Comparison of ENCODE assay signal across 20 cellular contexts in genomic region chr11:15883349-15883961, GRCh38.
DNase-seq lines count a peak whose midpoint lies in the region; ATAC-seq and TF ChIP-seq lines count a peak whose summit lies in the region.
"Had no signal": no experiment of that assay in that cellular context is flagged by ENCODE, and none has a peak within 500 bp of the region (broad histone marks: within the 10 kb centered on the region; RNA-seq: fewer than 3 reads in every experiment).

No MANE protein-coding gene starts in this region.

- H3K27me3 Mint-ChIP-seq in naive thymus-derived CD8-positive, alpha-beta T cell = peaks cover 0 to 32% (median 2%) of the 10 kb centered on the region in 5 donors

- no peaks in the 10 kb centered on the region for H3K9me3 ChIP-seq in esophagus muscularis mucosa
- H3K9me3 ChIP-seq in PC-3 (ENCODE audit: low read length) = no peaks in the 10 kb centered on the region
- H3K9me3 ChIP-seq: mucosa of descending colon had no signal

- no peaks in the 10 kb centered on the region for H3F3A ChIP-seq in PC-3 (ENCODE audit: low read length, unreplicated experiment)

- H3K27ac ChIP-seq in esophagus muscularis mucosa (replicated peaks in 1 of 4) (peak overlapping the region in 3 of 4 donors; percentile 7 to 35 (median 16)), PC-3 (ENCODE audit: low read length) (no peak overlapping the region)
- H3K27ac ChIP-seq: SK-N-MC had no signal

- H3K9me2 ChIP-seq in PC-3 (replicated peaks; ENCODE audit: low read length) = no peaks in the 10 kb centered on the region

- TF ChIP-seq CTCF in esophagus muscularis mucosa (IDR thresholded peaks at IDR 0.05) (no peak), PC-3 (conservative IDR thresholded peaks at IDR 0.05; ENCODE audit: low read depth, low read length) (no peak)

- H3K4me2 ChIP-seq in PC-3 (ENCODE audit: low read length) = no peak overlapping the region

- BruUV-seq in PC-3 (replicated peaks; lab: Mats Ljungman, UMichigan) = no TSS peak

- no peaks in the 10 kb centered on the region for H3K4me1 Mint-ChIP-seq in naive thymus-derived CD8-positive, alpha-beta T cell

- intact Hi-C loops in esophagus muscularis mucosa (cut with DNase I) (no loop called here), left ventricle myocardium superior (cut with micrococcal nuclease) (no loop called here), sciatic nerve (cut with DNase I) (no loop called here), PC-3 (cut with micrococcal nuclease) (no loop called here)

- H3K27ac Mint-ChIP-seq in naive thymus-derived CD8-positive, alpha-beta T cell = no peak overlapping the region
- H3K27ac Mint-ChIP-seq: CD14-positive monocyte had no signal

- H3K36me3 Mint-ChIP-seq in naive thymus-derived CD8-positive, alpha-beta T cell = no peaks in the 10 kb centered on the region
- H3K36me3 Mint-ChIP-seq: CD14-positive monocyte had no signal

- H3K36me3 ChIP-seq in esophagus muscularis mucosa = no peaks in the 10 kb centered on the region
- H3K36me3 ChIP-seq in PC-3 (ENCODE audit: low read depth, low read length) = no peaks in the 10 kb centered on the region

- H2AFZ ChIP-seq in PC-3 (ENCODE audit: low read length) = no peak overlapping the region

- H3K9me3 Mint-ChIP-seq in naive thymus-derived CD8-positive, alpha-beta T cell = peaks cover 0 to 8% (median 0%) of the 10 kb centered on the region in 9 donors

- CTCF ChIA-PET in PC-3 (lab: Charles Lee) = no interaction called here

- H3K4me3 ChIP-seq in esophagus muscularis mucosa (no peak overlapping the region), PC-3 (ENCODE audit: low read length) (no peak overlapping the region)
- H3K4me3 ChIP-seq: mucosa of descending colon, SK-N-MC had no signal

- POLR2A ChIA-PET in PC-3 (lab: Charles Lee; ENCODE audit: unreplicated experiment) = no interaction called here
- POLR2A ChIA-PET in naive thymus-derived CD8-positive, alpha-beta T cell (lab: Charles Lee) = no interaction called here

- TF ChIP-seq EP300 in esophagus muscularis mucosa (IDR thresholded peaks at IDR 0.05) = no peak

- DNase-seq in esophagus muscularis mucosa (ENCODE audit: extremely low spot score) (no peak), left ventricle myocardium superior (no peak), sciatic nerve (ENCODE audit: low spot score) (no peak), NCI-H774 (lab: John Stamatoyannopoulos, UW) (no peak), PC-3 (no peak), OCI-M2 (lab: John Stamatoyannopoulos, UW; ENCODE audit: unreplicated experiment) (no peak)
- no peak for DNase-seq in naive thymus-derived CD8-positive, alpha-beta T cell
- DNase-seq: activated gamma-delta T cell treated with Interleukin-2 at 50 U/mL for 16 hours; activated T-cell treated with anti-CD3 and anti-CD28 coated beads, Interleukin-2, amount 50 U/mL, for 1 hour; central memory CD4-positive, alpha-beta T cell; dermis blood vessel endothelial cell; Kasumi-1; mucosa of descending colon; MV-4-11; NCI-H1694; NCI-H524; posterior cingulate gyrus; T-helper 2 cell had no signal

- H3K4me1 ChIP-seq in esophagus muscularis mucosa = peaks cover 15 to 27% (median 25%) of the 10 kb centered on the region in 4 donors
- no peaks in the 10 kb centered on the region for H3K4me1 ChIP-seq in PC-3 (ENCODE audit: insufficient read depth, low read length)

- WGBS in esophagus muscularis mucosa = 31% methylated on average over 7 of the region's 7 CpGs

- H3K27me3 ChIP-seq in esophagus muscularis mucosa = no peaks in the 10 kb centered on the region
- no peaks in the 10 kb centered on the region; the same call in 1 of the 2 replicates for H3K27me3 ChIP-seq in PC-3 (ENCODE audit: low read length)

- H4K20me1 ChIP-seq in PC-3 (ENCODE audit: low read length) = no peaks in the 10 kb centered on the region

- ATAC-seq in left ventricle myocardium superior (peak; percentile 67), sciatic nerve (peak; percentile 26), PC-3 (no peak)
- ATAC-seq in naive thymus-derived CD8-positive, alpha-beta T cell = no peak
- ATAC-seq: mucosa of descending colon had no signal

- no peak overlapping the region for H3K4me3 Mint-ChIP-seq in naive thymus-derived CD8-positive, alpha-beta T cell
- H3K4me3 Mint-ChIP-seq: CD14-positive monocyte had no signal

- H3K79me2 ChIP-seq in PC-3 (ENCODE audit: low read length) = no peaks in the 10 kb centered on the region

- TF ChIP-seq POLR2A in esophagus muscularis mucosa (IDR thresholded peaks at IDR 0.05; ENCODE audit: low read depth) = no peak

- no peak overlapping the region for H3K9ac ChIP-seq in PC-3 (ENCODE audit: low read length)

Comparison
In these comparisons a context has a peak if more than half of its experiments do, and no peak if none do; other contexts are left out.
1. ATAC-seq: peak in left ventricle myocardium superior (single experiment) and sciatic nerve (single experiment); none in PC-3 (single experiment) and naive thymus-derived CD8-positive, alpha-beta T cell (0 of 2).